8 cellular contexts compared by ENCODE assay signal in genomic region chr19:10231624-10232228, GRCh38. TPM values are rescaled to one million over a fixed set of nuclear protein-coding genes. Genes with fewer than 3 reads are reported as not detected.
DNase-seq lines count a peak whose midpoint lies in the region; ATAC-seq and TF ChIP-seq lines count a peak whose summit lies in the region.

No MANE protein-coding gene starts in this region.

- H3K4me1 ChIP-seq in colonic mucosa, result no peaks in the 10 kb centered on the region

- H3K36me3 Mint-ChIP-seq in IgD-negative memory B cell (no peaks in the 10 kb centered on the region), natural killer cell (no peaks in the 10 kb centered on the region)

- H3K27me3 ChIP-seq in colonic mucosa, result no peaks in the 10 kb centered on the region

- no peak for TF ChIP-seq CTCF in AG10803 (conservative IDR thresholded peaks at IDR 0.05; ENCODE audit: low read length)
- TF ChIP-seq CTCF in colonic mucosa (IDR thresholded peaks at IDR 0.05), result no peak
- TF ChIP-seq CTCF in natural killer cell (IDR thresholded peaks at IDR 0.05), result no peak

- DNase-seq in AG10803 (ENCODE audit: low read depth) (no peak), colonic mucosa (no peak), natural killer cell (no peak), AG20443 (ENCODE audit: low spot score) (no peak), globus pallidus (ENCODE audit: low spot score) (no peak), DMS 273 treated with DMSO at 0.1 percent for 48 hours (lab: John Stamatoyannopoulos, UW) (no peak)

- no peaks in the 10 kb centered on the region for H3K9me3 ChIP-seq in colonic mucosa

- H3K4me1 Mint-ChIP-seq in IgD-negative memory B cell, result peaks cover 22 to 34% (median 23%) of the 10 kb centered on the region in 3 donors
- peaks cover 16 to 24% of the 10 kb centered on the region in 2 donors for H3K4me1 Mint-ChIP-seq in natural killer cell

- H3K9me3 Mint-ChIP-seq in IgD-negative memory B cell, result no peaks in the 10 kb centered on the region
- H3K9me3 Mint-ChIP-seq in natural killer cell, result no peaks in the 10 kb centered on the region

- no peak for ATAC-seq in natural killer cell
- no peak for ATAC-seq in GM18498 (IDR thresholded peaks at IDR 0.05; ENCODE audit: unreplicated experiment)

- H3K4me3 Mint-ChIP-seq in IgD-negative memory B cell, result peak overlapping the region; percentile 73 to 90 (median 88)
- peak overlapping the region; percentile 92 for H3K4me3 Mint-ChIP-seq in natural killer cell

- H3K4me3 ChIP-seq in AG10803 (ENCODE audit: low read length) (peak overlapping the region; percentile 86), colonic mucosa (peak overlapping the region; percentile 71)

- no peak overlapping the region for H3K9ac ChIP-seq in colonic mucosa (ENCODE audit: low read depth in 2 of 2, low read length in 2 of 2)

- H3K36me3 ChIP-seq in colonic mucosa, result no peaks in the 10 kb centered on the region

- intact Hi-C loops in colonic mucosa (cut with DNase I) (no loop called here), natural killer cell (cut with micrococcal nuclease) (loop anchor here (2.0 to 5.0 kb wide), 2 partner anchors 37 to 299 kb away; partner anchors contain the start of gene DNMT1)

- H3K27ac Mint-ChIP-seq in IgD-negative memory B cell (peak overlapping the region; percentile 78 to 98 (median 88)), natural killer cell (peak overlapping the region; percentile 78 to 88)

- H3K27ac ChIP-seq in colonic mucosa, result peak overlapping the region; percentile 78

- H3K27me3 Mint-ChIP-seq in IgD-negative memory B cell (no peaks in the 10 kb centered on the region), natural killer cell (ENCODE audit: low read depth in 2 of 2) (no peaks in the 10 kb centered on the region)

RNA-seq across cellular contexts. Expression of gene S1PR2, which starts 0.6 kb away (rescaled TPM):
- 0.20 TPM for polyA plus RNA-seq in IgD-negative memory B cell
- total RNA-seq in colonic mucosa (1 to 10 TPM; 2.4 to 5.2 TPM), natural killer cell (10 to 100 TPM in 1 of 3 donors, 1 to 10 TPM in 2; 6.8 to 12.6 (median 9.5) TPM)

RNA-seq across cellular contexts. Expression of gene MRPL4, which starts 20.3 kb away (rescaled TPM):
- polyA plus RNA-seq in IgD-negative memory B cell, result 48.8 TPM
- total RNA-seq in colonic mucosa (100 to 1,000 TPM in 1 of 2 donors, 10 to 100 TPM in 1; 48.9 to 116 TPM), natural killer cell (10 to 100 TPM; 34.5 to 41.6 (median 40.2) TPM)

RNA-seq across cellular contexts. Expression of gene DNMT1, which starts 37.0 kb away (rescaled TPM):
- polyA plus RNA-seq in IgD-negative memory B cell, result 74.6 TPM
- 100 to 1,000 TPM in 1 of 2 donors, 10 to 100 TPM in 1; 36.3 to 139 TPM for total RNA-seq in colonic mucosa
- total RNA-seq in natural killer cell, result 100 to 1,000 TPM; 266 to 323 (median 275) TPM

RNA-seq across cellular contexts. Expression of gene ICAM1, which starts 39.2 kb away (rescaled TPM):
- 9.2 TPM for polyA plus RNA-seq in IgD-negative memory B cell
- total RNA-seq in colonic mucosa (10 to 100 TPM in 1 of 2 donors, 1 to 10 TPM in 1; 3.5 to 13.1 TPM), natural killer cell (10 to 100 TPM; 33.1 to 73.7 (median 56.5) TPM)

RNA-seq across cellular contexts. Expression of gene ICAM4, which starts 55.0 kb away (rescaled TPM):
- 0.81 TPM for polyA plus RNA-seq in IgD-negative memory B cell
- under 1 TPM; 0.19 to 0.37 TPM for total RNA-seq in colonic mucosa
- total RNA-seq in natural killer cell, result 1 to 10 TPM; 1.3 to 3.6 (median 3.0) TPM
